23 cellular contexts compared by ENCODE assay signal in the genomic region with DNA sequence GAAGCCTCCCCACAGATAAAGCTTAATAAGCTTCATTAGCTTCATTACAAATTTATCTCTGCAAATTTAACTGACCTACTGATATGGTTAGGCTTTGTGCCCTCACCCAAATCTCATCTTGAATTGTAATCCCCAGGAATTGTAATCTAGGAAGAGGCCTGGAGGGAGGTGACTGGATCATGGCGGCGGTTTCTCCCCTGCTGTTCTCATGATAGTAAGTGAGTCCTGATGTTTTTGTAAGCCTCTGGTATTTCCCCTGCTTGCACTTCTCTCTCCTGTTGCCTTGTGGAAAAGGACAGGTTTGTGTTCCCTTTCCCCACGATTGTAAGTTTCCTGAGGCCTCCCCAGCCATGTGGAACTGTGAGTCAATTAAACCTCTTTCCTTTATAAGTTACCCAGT.
DNase-seq lines count a peak whose midpoint lies in the region; ATAC-seq, FAIRE-seq and TF ChIP-seq lines count a peak whose summit lies in the region.
"Had no signal": no experiment of that assay in that cellular context is flagged by ENCODE, and none has a peak within 500 bp of the region (broad histone marks: within the 10 kb centered on the region; RNA-seq: fewer than 3 reads in every experiment).

No MANE protein-coding gene starts in this region.

- H3K27me3 Mint-ChIP-seq in GM23338 (ENCODE audit: insufficient read depth, low read depth, poor library complexity), result peaks cover 2% of the 10 kb centered on the region
- H3K27me3 Mint-ChIP-seq in endodermal cell (ENCODE audit: insufficient read depth), result no peaks in the 10 kb centered on the region
- peaks cover 3% of the 10 kb centered on the region for H3K27me3 Mint-ChIP-seq in type B pancreatic cell
- H3K27me3 Mint-ChIP-seq: CD4-positive, alpha-beta T cell had no signal

- H3K4me1 ChIP-seq in GM23338 (ENCODE audit: insufficient read depth) (no peaks in the 10 kb centered on the region), PC-3 (ENCODE audit: insufficient read depth, low read length) (no peaks in the 10 kb centered on the region), endodermal cell (ENCODE audit: control insufficient read depth, insufficient read depth, low read length) (no peaks in the 10 kb centered on the region), mesendoderm (ENCODE audit: control insufficient read depth, low read depth, low read length) (no peaks in the 10 kb centered on the region), HepG2 (ENCODE audit: insufficient read depth, low read length) (no peaks in the 10 kb centered on the region), mammary epithelial cell (ENCODE audit: insufficient read depth, low read length) (no peaks in the 10 kb centered on the region)
- H3K4me1 ChIP-seq: BE2C, BLaER1, Caco-2 had no signal

- no peaks in the 10 kb centered on the region for H3K27me3 ChIP-seq in GM23338 (ENCODE audit: insufficient read depth)
- no peaks in the 10 kb centered on the region for H3K27me3 ChIP-seq in PC-3 (ENCODE audit: low read length)
- no peaks in the 10 kb centered on the region for H3K27me3 ChIP-seq in endodermal cell (ENCODE audit: control insufficient read depth, insufficient read depth, low read length, poor library complexity, severe bottlenecking)
- H3K27me3 ChIP-seq in mesendoderm (ENCODE audit: insufficient read depth, low read length, poor library complexity), result no peaks in the 10 kb centered on the region
- H3K27me3 ChIP-seq in HepG2 (ENCODE audit: control insufficient read depth in 1 of 2, insufficient read depth in 2 of 2, low read length in 2 of 2), result no peaks in the 10 kb centered on the region
- no peaks in the 10 kb centered on the region for H3K27me3 ChIP-seq in mammary epithelial cell (ENCODE audit: insufficient read depth, low read length)
- H3K27me3 ChIP-seq: BE2C, BLaER1 had no signal

- H3K4ac ChIP-seq in mesendoderm (ENCODE audit: low read depth, low read length), result no peak overlapping the region

- H3K79me1 ChIP-seq in mesendoderm (ENCODE audit: low read length), result no peaks in the 10 kb centered on the region

- no peak overlapping the region for H3K18ac ChIP-seq in mesendoderm (ENCODE audit: low read length)

- no peak for FAIRE-seq in HepG2 (lab: Jason Lieb, UNC)
- FAIRE-seq: A204.1, D721Med, G401.6, GM12891, GM19239 had no signal

- H2AFZ ChIP-seq in GM23338 (peak overlapping the region; percentile 35; the same call in 1 of the 2 replicates), PC-3 (ENCODE audit: low read length) (peak overlapping the region; percentile 38; the same call in 1 of the 2 replicates), HepG2 (ENCODE audit: low read length) (no peak overlapping the region), mammary epithelial cell (ENCODE audit: low read depth, low read length) (no peak overlapping the region)

- H3K4me3 Mint-ChIP-seq in GM23338 (no peak overlapping the region), endodermal cell (no peak overlapping the region), type B pancreatic cell (no peak overlapping the region)
- H3K4me3 Mint-ChIP-seq: CD4-positive, alpha-beta T cell; CD8-positive, alpha-beta T cell had no signal

- TF ChIP-seq POLR2A in HepG2 (IDR thresholded peaks at IDR 0.05; ENCODE audit: insufficient read depth in 1 of 2, low read depth in 2 of 2, low read length in 2 of 2), result no peak

- H4K20me1 ChIP-seq in GM23338 (replicated peaks; ENCODE audit: insufficient read depth) (no peaks in the 10 kb centered on the region), PC-3 (ENCODE audit: low read length) (no peaks in the 10 kb centered on the region), HepG2 (ENCODE audit: insufficient read depth, low read length) (no peaks in the 10 kb centered on the region), mammary epithelial cell (ENCODE audit: insufficient read depth, low read length) (no peaks in the 10 kb centered on the region)
- H4K20me1 ChIP-seq: BLaER1 had no signal

- intact Hi-C loops in PC-3 (cut with micrococcal nuclease) (no loop called here), HepG2 (cut with micrococcal nuclease; ENCODE audit: unreplicated experiment) (no loop called here), mammary epithelial cell (cut with micrococcal nuclease) (no loop called here)

- CTCF ChIA-PET in PC-3 (lab: Charles Lee), result no interaction called here
- CTCF ChIA-PET in HepG2 (lab: Yijun Ruan, JAX; ENCODE audit: low intra/inter-chr PET ratio, low total read pairs), result no interaction called here
- CTCF ChIA-PET in mammary epithelial cell (lab: Charles Lee; ENCODE audit: low non-redundant PET), result no interaction called here

- in situ Hi-C loops in HepG2 (cut with HindIII; ENCODE audit: extremely low pct_ligation_motif_present, low pct_unique_long_range_greater_than_20kb), result no loop called here
- in situ Hi-C loops in mammary epithelial cell (cut with MboI; ENCODE audit: low sequenced_read_pairs in 2 of 2), result no loop called here

- H3K9me3 ChIP-seq in PC-3 (ENCODE audit: low read length), result no peaks in the 10 kb centered on the region
- H3K9me3 ChIP-seq in endodermal cell (ENCODE audit: control insufficient read depth, low read length), result peaks cover 7% of the 10 kb centered on the region
- H3K9me3 ChIP-seq in HepG2 (ENCODE audit: low read length), result no peaks in the 10 kb centered on the region
- no peaks in the 10 kb centered on the region for H3K9me3 ChIP-seq in mammary epithelial cell (replicated peaks; ENCODE audit: insufficient read depth, low read length)
- H3K9me3 ChIP-seq: BE2C, BLaER1, Caco-2 had no signal

- H2AK5ac ChIP-seq in mesendoderm (ENCODE audit: low read length), result no peak overlapping the region

- H3K4me3 ChIP-seq in GM23338 (no peak overlapping the region), PC-3 (ENCODE audit: low read length) (no peak overlapping the region), endodermal cell (ENCODE audit: low read length) (no peak overlapping the region), mesendoderm (ENCODE audit: low read length) (no peak overlapping the region), HepG2 (replicated peaks in 1 of 3; ENCODE audit: insufficient read depth in 1 of 3, low read depth in 2 of 3, low read length in 3 of 3) (no peak overlapping the region), mammary epithelial cell (replicated peaks in 1 of 3; ENCODE audit: insufficient read depth in 1 of 3, low read depth in 2 of 3, low read length in 3 of 3) (no peak overlapping the region)
- H3K4me3 ChIP-seq: BLaER1 had no signal

- H2BK120ac ChIP-seq in mesendoderm (ENCODE audit: low read depth, low read length), result no peak overlapping the region

- H3K4me2 ChIP-seq in GM23338 (no peak overlapping the region), PC-3 (ENCODE audit: low read length) (no peak overlapping the region), mesendoderm (ENCODE audit: low read length) (no peak overlapping the region), HepG2 (ENCODE audit: low read depth, low read length) (no peak overlapping the region), mammary epithelial cell (ENCODE audit: insufficient read depth, low read depth, low read length) (no peak overlapping the region)
- H3K4me2 ChIP-seq: BLaER1 had no signal

- H3K9me2 ChIP-seq in GM23338 (ENCODE audit: insufficient read depth), result no peaks in the 10 kb centered on the region
- no peaks in the 10 kb centered on the region; the same call in 1 of the 2 replicates for H3K9me2 ChIP-seq in PC-3 (replicated peaks; ENCODE audit: low read length)

- H2BK15ac ChIP-seq in mesendoderm (replicated peaks; ENCODE audit: low read depth), result no peak overlapping the region

- TF ChIP-seq EP300 in HepG2 (IDR thresholded peaks at IDR 0.05; ENCODE audit: low read depth in 2 of 2, low read length in 2 of 2) (no peak), HepG2 (CRISPR knock-in tag; IDR thresholded peaks at IDR 0.05; ENCODE audit: borderline replicate concordance) (no peak)

- no peak for TF ChIP-seq CTCF in GM23338 (conservative IDR thresholded peaks at IDR 0.05; ENCODE audit: low read depth in 2 of 2)
- no peak for TF ChIP-seq CTCF in PC-3 (conservative IDR thresholded peaks at IDR 0.05; ENCODE audit: low read depth, low read length)
- TF ChIP-seq CTCF in endodermal cell (conservative IDR thresholded peaks at IDR 0.05), result no peak
- no peak for TF ChIP-seq CTCF in HepG2 (CRISPR knock-in tag; IDR thresholded peaks at IDR 0.05)
- no peak for TF ChIP-seq CTCF in mammary epithelial cell (conservative IDR thresholded peaks at IDR 0.05 in 1 of 2, IDR thresholded peaks at IDR 0.05 in 1 of 2; ENCODE audit: extremely low read depth in 1 of 2, insufficient read depth in 1 of 2, low read depth in 1 of 2, low read length in 2 of 2)
- no peak for TF ChIP-seq CTCF in type B pancreatic cell (conservative IDR thresholded peaks at IDR 0.05)

- no peaks in the 10 kb centered on the region for H3F3A ChIP-seq in GM23338 (replicated peaks; ENCODE audit: low read depth)
- H3F3A ChIP-seq in PC-3 (ENCODE audit: low read length, unreplicated experiment), result no peaks in the 10 kb centered on the region

- H3K23ac ChIP-seq in mesendoderm (ENCODE audit: low read length), result no peak overlapping the region

- H3K56ac ChIP-seq in mesendoderm (ENCODE audit: low read length), result no peak overlapping the region

- no peak for ATAC-seq in GM23338
- ATAC-seq in PC-3, result no peak
- no peak for ATAC-seq in HepG2
- ATAC-seq: CD8-positive, alpha-beta T cell had no signal

- H4K8ac ChIP-seq in mesendoderm (ENCODE audit: low read depth, low read length), result no peak overlapping the region

- no peak overlapping the region for H3K27ac ChIP-seq in GM23338 (ENCODE audit: low read depth)
- H3K27ac ChIP-seq in PC-3 (ENCODE audit: low read length), result no peak overlapping the region
- H3K27ac ChIP-seq in endodermal cell (ENCODE audit: low read depth, low read length), result no peak overlapping the region
- H3K27ac ChIP-seq in mesendoderm (ENCODE audit: low read depth, low read length), result no peak overlapping the region
- no peak overlapping the region for H3K27ac ChIP-seq in HepG2 (ENCODE audit: extremely low read length, insufficient read depth, low read length)
- no peak overlapping the region for H3K27ac ChIP-seq in mammary epithelial cell (ENCODE audit: insufficient read depth, low read depth, low read length)
- H3K27ac ChIP-seq: BLaER1 had no signal

- H3K9me3 Mint-ChIP-seq in GM23338, result peaks cover 5% of the 10 kb centered on the region; the same call in 2 of the 3 replicates
- H3K9me3 Mint-ChIP-seq in endodermal cell, result peaks cover 15% of the 10 kb centered on the region
- no peaks in the 10 kb centered on the region for H3K9me3 Mint-ChIP-seq in type B pancreatic cell

- no peak overlapping the region for H4K5ac ChIP-seq in mesendoderm (ENCODE audit: low read length)

- 46% methylated on average over 3 of the region's 3 CpGs; no CpG with 5 or more reads in 1 of the 2 experiments for WGBS in endodermal cell (ENCODE audit: insufficient coverage in 1 of 2, insufficient read length in 1 of 2), 2 experiments
- WGBS in mesendoderm (ENCODE audit: extremely low coverage, insufficient coverage, low lambda C conversion rate), result no CpG with 5 or more reads among the region's 3 CpGs
- WGBS in HepG2 (ENCODE audit: low lambda C conversion rate), result 2% methylated on average over 3 of the region's 3 CpGs
- WGBS in mammary epithelial cell (ENCODE audit: low coverage, missing lambda C conversion rate), result 71% methylated on average over 3 of the region's 3 CpGs

- POLR2A ChIA-PET in PC-3 (lab: Charles Lee; ENCODE audit: unreplicated experiment) (no interaction called here), HepG2 (lab: Yijun Ruan, JAX) (no interaction called here)

- H3K79me2 ChIP-seq in GM23338 (replicated peaks; ENCODE audit: insufficient read depth) (no peaks in the 10 kb centered on the region), PC-3 (ENCODE audit: low read length) (no peaks in the 10 kb centered on the region), mesendoderm (ENCODE audit: control insufficient read depth, insufficient read depth, low read length) (no peaks in the 10 kb centered on the region), HepG2 (ENCODE audit: insufficient read depth, low read length) (no peaks in the 10 kb centered on the region), mammary epithelial cell (ENCODE audit: insufficient read depth, low read length) (peaks cover 22% of the 10 kb centered on the region)

- H3K27ac Mint-ChIP-seq in GM23338 (no peak overlapping the region), endodermal cell (peak overlapping the region; percentile 86), type B pancreatic cell (no peak overlapping the region)
- H3K27ac Mint-ChIP-seq: CD4-positive, alpha-beta T cell; CD8-positive, alpha-beta T cell had no signal

- no peaks in the 10 kb centered on the region for H3K36me3 ChIP-seq in GM23338 (ENCODE audit: insufficient read depth)
- no peaks in the 10 kb centered on the region for H3K36me3 ChIP-seq in PC-3 (ENCODE audit: low read depth, low read length)
- H3K36me3 ChIP-seq in endodermal cell (ENCODE audit: control insufficient read depth, insufficient read depth, low read length), result no peaks in the 10 kb centered on the region
- H3K36me3 ChIP-seq in mesendoderm (ENCODE audit: control insufficient read depth, insufficient read depth, low read length), result no peaks in the 10 kb centered on the region
- no peaks in the 10 kb centered on the region for H3K36me3 ChIP-seq in HepG2 (replicated peaks in 1 of 2; ENCODE audit: control insufficient read depth in 1 of 2, insufficient read depth in 2 of 2, low read length in 2 of 2)
- peaks cover 4% of the 10 kb centered on the region for H3K36me3 ChIP-seq in mammary epithelial cell (ENCODE audit: insufficient read depth, low read length)
- H3K36me3 ChIP-seq: BE2C, BLaER1 had no signal

- no peaks in the 10 kb centered on the region for H3K4me1 Mint-ChIP-seq in GM23338
- no peaks in the 10 kb centered on the region for H3K4me1 Mint-ChIP-seq in endodermal cell
- no peaks in the 10 kb centered on the region for H3K4me1 Mint-ChIP-seq in type B pancreatic cell (ENCODE audit: unreplicated experiment)

- H3K36me3 Mint-ChIP-seq in GM23338 (ENCODE audit: low read depth) (no peaks in the 10 kb centered on the region; the same call in 2 of the 3 replicates), endodermal cell (ENCODE audit: low read depth) (no peaks in the 10 kb centered on the region), type B pancreatic cell (no peaks in the 10 kb centered on the region)
- H3K36me3 Mint-ChIP-seq: CD8-positive, alpha-beta T cell had no signal

- BruUV-seq in PC-3 (replicated peaks; lab: Mats Ljungman, UMichigan) (no TSS peak), HepG2 (replicated peaks; lab: Mats Ljungman, UMichigan) (no TSS peak), mammary epithelial cell (replicated peaks; lab: Mats Ljungman, UMichigan) (no TSS peak)

- H3K9ac ChIP-seq in PC-3 (ENCODE audit: low read length) (no peak overlapping the region), endodermal cell (ENCODE audit: extremely low read depth, low read length, poor library complexity, severe bottlenecking) (no peak overlapping the region), mesendoderm (ENCODE audit: low read length) (no peak overlapping the region), HepG2 (ENCODE audit: insufficient read depth, low read depth, low read length) (no peak overlapping the region), mammary epithelial cell (ENCODE audit: insufficient read depth, low read length) (no peak overlapping the region)
- H3K9ac ChIP-seq: BLaER1 had no signal

- DNase-seq in GM23338 (ENCODE audit: low spot score) (no peak), PC-3 (no peak), endodermal cell (peak; percentile 60), mesendoderm (peak; percentile 76), HepG2 (ENCODE audit: low spot score) (no peak), mammary epithelial cell (no peak), type B pancreatic cell (ENCODE audit: extremely low spot score, unreplicated experiment) (no peak)
- DNase-seq: 8988T; ACHN; BE2C; C1 segment of cervical spinal cord; Caco-2; Calu3; CD4-positive, alpha-beta T cell; CD8-positive, alpha-beta T cell; DMS79 treated with DMSO at 0.1 percent for 48 hours; GF-D8 had no signal

- dilution Hi-C loops in mammary epithelial cell (cut with HindIII; ENCODE audit: low sequenced_read_pairs), result no loop called here

- H2BK5ac ChIP-seq in mesendoderm (ENCODE audit: low read length), result no peak overlapping the region

- no peak for TF ChIP-seq RAD21 in HepG2 (CRISPR knock-in tag; IDR thresholded peaks at IDR 0.05)

Comparison
In these comparisons a context has a peak if more than half of its experiments do, and no peak if none do; other contexts are left out.
1. DNase-seq: peak in endodermal cell (single experiment) and mesendoderm (single experiment); none in GM23338 (single experiment), PC-3 (single experiment), HepG2 (single experiment), mammary epithelial cell (single experiment) and type B pancreatic cell (single experiment).
2. H2AFZ ChIP-seq: peak in GM23338 (single experiment) and PC-3 (single experiment); none in HepG2 (single experiment) and mammary epithelial cell (single experiment).